ENCODE assay signal across 1 cellular context in the genomic region with DNA sequence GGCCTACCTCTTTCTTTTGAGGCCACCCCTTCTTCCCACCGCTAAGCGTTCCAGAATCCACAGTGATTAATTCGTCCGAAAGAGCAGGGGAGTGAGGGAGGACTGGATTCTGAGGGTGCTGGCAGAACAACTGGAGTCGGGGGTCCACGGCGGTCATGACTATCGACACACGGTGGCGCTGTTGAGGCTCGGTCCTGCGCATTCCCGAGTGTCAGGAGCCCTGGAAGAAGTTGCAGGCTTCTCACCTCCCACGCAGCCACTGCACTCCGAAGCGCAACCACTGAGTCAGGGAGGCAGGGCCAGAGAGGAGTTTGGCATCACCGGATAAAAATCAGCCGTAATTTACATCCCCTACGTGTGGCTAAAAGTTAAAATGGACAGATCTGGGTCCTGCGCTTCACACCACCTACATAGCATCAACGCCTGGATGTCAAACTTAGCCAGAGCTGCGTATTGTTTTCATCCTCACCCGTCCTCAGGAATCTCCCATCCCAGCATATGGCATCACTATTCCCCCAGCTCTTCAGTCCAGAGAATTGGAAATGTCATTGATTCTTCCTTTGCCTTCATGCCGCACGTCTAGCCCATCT.
A peak's percentile ranks its signal among the peaks of the same experiment; 100 is the strongest.
TF ChIP-seq lines count a peak whose summit lies in the region.

No MANE protein-coding gene starts in this region.

TF ChIP-seq in GM12878, 131 proteins besides CTCF, POLR2A, EP300 and RAD21:
- TF ChIP-seq, protein P1, sequence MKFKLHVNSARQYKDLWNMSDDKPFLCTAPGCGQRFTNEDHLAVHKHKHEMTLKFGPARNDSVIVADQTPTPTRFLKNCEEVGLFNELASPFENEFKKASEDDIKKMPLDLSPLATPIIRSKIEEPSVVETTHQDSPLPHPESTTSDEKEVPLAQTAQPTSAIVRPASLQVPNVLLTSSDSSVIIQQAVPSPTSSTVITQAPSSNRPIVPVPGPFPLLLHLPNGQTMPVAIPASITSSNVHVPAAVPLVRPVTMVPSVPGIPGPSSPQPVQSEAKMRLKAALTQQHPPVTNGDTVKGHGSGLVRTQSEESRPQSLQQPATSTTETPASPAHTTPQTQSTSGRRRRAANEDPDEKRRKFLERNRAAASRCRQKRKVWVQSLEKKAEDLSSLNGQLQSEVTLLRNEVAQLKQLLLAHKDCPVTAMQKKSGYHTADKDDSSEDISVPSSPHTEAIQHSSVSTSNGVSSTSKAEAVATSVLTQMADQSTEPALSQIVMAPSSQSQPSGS (IDR thresholded peaks at IDR 0.05; ENCODE audit: low read length) = no peak
- TF ChIP-seq NBN (IDR thresholded peaks at IDR 0.05) (0 out of 2 replicates have a peak, but pooled peaks have one; percentile 39), SMC3 (IDR thresholded peaks at IDR 0.05; ENCODE audit: borderline replicate concordance, low read length) (peak; percentile 93), POLR2AphosphoS5 (IDR thresholded peaks at IDR 0.05; ENCODE audit: low read length) (no peak), ZBTB11 (CRISPR knock-in tag; IDR thresholded peaks at IDR 0.05) (no peak), BHLHE40 (IDR thresholded peaks at IDR 0.05; ENCODE audit: borderline replicate concordance in 1 of 2, low read depth in 2 of 2, low read length in 1 of 2) (peak in 1 of 2 experiments; percentile 45; a peak in 1 of 4 replicates), JUND (IDR thresholded peaks at IDR 0.05; ENCODE audit: low read depth, low read length) (no peak), RAD51 (IDR thresholded peaks at IDR 0.05) (no peak), FOXM1 (IDR thresholded peaks at IDR 0.05; ENCODE audit: low read depth, low read length) (no peak), ZNF384 (IDR thresholded peaks at IDR 0.05; ENCODE audit: borderline replicate concordance, low read depth, low read length) (no peak), IRF4 (IDR thresholded peaks at IDR 0.05; ENCODE audit: low read depth, low read length) (no peak), IKZF1 (conservative IDR thresholded peaks at IDR 0.05) (peak; percentile 79), BACH1 (IDR thresholded peaks at IDR 0.05; ENCODE audit: borderline replicate concordance) (peak; percentile 31; the same call in 1 of the 2 replicates), IKZF2 (IDR thresholded peaks at IDR 0.05) (peak; percentile 31 to 47; a peak in 2 of 4 replicates), RELA (IDR thresholded peaks at IDR 0.05; ENCODE audit: borderline replicate concordance, partially characterized antibody) (no peak), TBL1XR1 (IDR thresholded peaks at IDR 0.05; ENCODE audit: low read depth, low read length) (no peak), CHD2 (IDR thresholded peaks at IDR 0.05; ENCODE audit: borderline replicate concordance, low read depth, low read length) (no peak), ZNF24 (IDR thresholded peaks at IDR 0.05) (no peak), ASH2L (IDR thresholded peaks at IDR 0.05; ENCODE audit: borderline replicate concordance, low read depth) (no peak), RELB (IDR thresholded peaks at IDR 0.05; ENCODE audit: low read depth) (no peak), DPF2 (IDR thresholded peaks at IDR 0.05) (no peak), YY1 (IDR thresholded peaks at IDR 0.05; ENCODE audit: low read depth, low read length) (peak; percentile 44; the same call in 1 of the 2 replicates), NR2F1 (conservative IDR thresholded peaks at IDR 0.05) (no peak), RCOR1 (conservative IDR thresholded peaks at IDR 0.05; ENCODE audit: low read depth, low read length) (no peak), NR2C1 (IDR thresholded peaks at IDR 0.05) (no peak), RB1 (IDR thresholded peaks at IDR 0.05; ENCODE audit: borderline replicate concordance) (no peak), ZBTB40 (IDR thresholded peaks at IDR 0.05; ENCODE audit: borderline replicate concordance) (no peak), PAX8 (IDR thresholded peaks at IDR 0.05) (no peak), EGR1 (IDR thresholded peaks at IDR 0.05; ENCODE audit: borderline replicate concordance in 1 of 2, low read depth in 2 of 2, low read length in 2 of 2) (peak in 1 of 2 experiments; percentile 65; a peak in 1 of 3 replicates), ZZZ3 (IDR thresholded peaks at IDR 0.05; ENCODE audit: control insufficient read depth, insufficient read length, low read depth) (no peak), SREBF2 (IDR thresholded peaks at IDR 0.05; ENCODE audit: low read length) (no peak), MYB (IDR thresholded peaks at IDR 0.05; ENCODE audit: borderline replicate concordance, low read depth, low read length) (no peak), HDAC2 (IDR thresholded peaks at IDR 0.05) (no peak), SUPT20H (IDR thresholded peaks at IDR 0.05; ENCODE audit: borderline replicate concordance, control insufficient read depth, low read depth, low read length) (no peak), RBBP5 (conservative IDR thresholded peaks at IDR 0.05) (no peak), MEF2A (IDR thresholded peaks at IDR 0.05; ENCODE audit: insufficient read depth, low read depth, low read length) (no peak), CHD1 (IDR thresholded peaks at IDR 0.05; ENCODE audit: low read depth, low read length) (no peak), GATAD2B (conservative IDR thresholded peaks at IDR 0.05; ENCODE audit: low read depth) (no peak; the same call in 1 of the 2 replicates), SREBF1 (IDR thresholded peaks at IDR 0.05; ENCODE audit: low read length) (no peak), MEF2B (IDR thresholded peaks at IDR 0.05; ENCODE audit: partially characterized antibody, poor library complexity, severe bottlenecking) (no peak), STAT1 (conservative IDR thresholded peaks at IDR 0.05) (no peak), REST (IDR thresholded peaks at IDR 0.05; ENCODE audit: low read depth, low read length) (no peak), RUNX3 (IDR thresholded peaks at IDR 0.05; ENCODE audit: low read length) (no peak), YBX1 (IDR thresholded peaks at IDR 0.05) (no peak), ETV6 (conservative IDR thresholded peaks at IDR 0.05 in 1 of 2, IDR thresholded peaks at IDR 0.05 in 1 of 2; ENCODE audit: borderline replicate concordance in 1 of 2, low read depth in 1 of 2) (no peak), SMAD1 (IDR thresholded peaks at IDR 0.05; ENCODE audit: low read depth, partially characterized antibody) (no peak), ZNF622 (IDR thresholded peaks at IDR 0.05) (no peak)
- TF ChIP-seq, protein P2, sequence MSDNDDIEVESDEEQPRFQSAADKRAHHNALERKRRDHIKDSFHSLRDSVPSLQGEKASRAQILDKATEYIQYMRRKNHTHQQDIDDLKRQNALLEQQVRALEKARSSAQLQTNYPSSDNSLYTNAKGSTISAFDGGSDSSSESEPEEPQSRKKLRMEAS (IDR thresholded peaks at IDR 0.05; ENCODE audit: low read depth, low read length) = no peak
- TF ChIP-seq, protein P3, sequence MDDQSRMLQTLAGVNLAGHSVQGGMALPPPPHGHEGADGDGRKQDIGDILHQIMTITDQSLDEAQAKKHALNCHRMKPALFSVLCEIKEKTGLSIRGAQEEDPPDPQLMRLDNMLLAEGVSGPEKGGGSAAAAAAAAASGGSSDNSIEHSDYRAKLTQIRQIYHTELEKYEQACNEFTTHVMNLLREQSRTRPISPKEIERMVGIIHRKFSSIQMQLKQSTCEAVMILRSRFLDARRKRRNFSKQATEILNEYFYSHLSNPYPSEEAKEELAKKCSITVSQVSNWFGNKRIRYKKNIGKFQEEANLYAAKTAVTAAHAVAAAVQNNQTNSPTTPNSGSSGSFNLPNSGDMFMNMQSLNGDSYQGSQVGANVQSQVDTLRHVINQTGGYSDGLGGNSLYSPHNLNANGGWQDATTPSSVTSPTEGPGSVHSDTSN (IDR thresholded peaks at IDR 0.05; ENCODE audit: insufficient replicate concordance, low read depth, low read length) = no peak
